Comparison of ENCODE assay signal across 18 cellular contexts in genomic region chr11:11427185-11427944, GRCh38.
DNase-seq lines count a peak whose midpoint lies in the region; ATAC-seq and TF ChIP-seq lines count a peak whose summit lies in the region.
"Had no signal": no experiment of that assay in that cellular context is flagged by ENCODE, and none has a peak within 500 bp of the region (broad histone marks: within the 10 kb centered on the region; RNA-seq: fewer than 3 reads in every experiment).

No MANE protein-coding gene starts in this region.

- no peak overlapping the region for H3K4ac ChIP-seq in neuronal stem cell (ENCODE audit: low read length)

- H2BK12ac ChIP-seq in neuronal stem cell (ENCODE audit: low read length) = peak overlapping the region; percentile 33

- H2BK5ac ChIP-seq in neuronal stem cell (ENCODE audit: low read length) = no peak overlapping the region

- H3K4me2 ChIP-seq in neuronal stem cell (ENCODE audit: insufficient read depth, low read length, poor library complexity, severe bottlenecking) = no peak overlapping the region

- peak; percentile 63 for DNase-seq in NCI-H345 treated with DMSO at 0.1 percent for 48 hours (lab: John Stamatoyannopoulos, UW; ENCODE audit: unreplicated experiment)
- no peak for DNase-seq in glutamatergic neuron
- no peak for DNase-seq in neuronal stem cell (ENCODE audit: low spot score)
- DNase-seq in tibial nerve (ENCODE audit: low spot score in 2 of 2) = no peak
- DNase-seq: AML-193; aorta; DND-41; midbrain; NCI-H1092 treated with DMSO at 0.1 percent for 48 hours; NK-92 treated with Interleukin-12 subunit alpha and Interleukin-12 subunit beta, amount 100 ng/mL, for 24 hours; stimulated activated CD4-positive, alpha-beta T cell treated with anti-CD3 and anti-CD28 coated beads, Interleukin-2, amount 100 ng/mL, for 24 hours had no signal

- no peak overlapping the region for H3K27ac ChIP-seq in neuronal stem cell (replicated peaks; ENCODE audit: low read length)
- H3K27ac ChIP-seq in tibial nerve = no peak overlapping the region
- H3K27ac ChIP-seq: SK-N-MC had no signal

- peaks cover 9% of the 10 kb centered on the region for H3K9me3 Mint-ChIP-seq in glutamatergic neuron (ENCODE audit: unreplicated experiment)
- H3K9me3 Mint-ChIP-seq: type B pancreatic cell had no signal

- peaks cover 53% of the 10 kb centered on the region for H3K4me1 Mint-ChIP-seq in glutamatergic neuron (ENCODE audit: low read depth, unreplicated experiment)

- TF ChIP-seq CTCF in glutamatergic neuron (IDR thresholded peaks at IDR 0.05; ENCODE audit: partially characterized antibody, unreplicated experiment) = no peak
- no peak for TF ChIP-seq CTCF in tibial nerve (IDR thresholded peaks at IDR 0.05)

- peaks cover 0 to 8% of the 10 kb centered on the region in 2 donors for H3K4me1 ChIP-seq in neuronal stem cell (ENCODE audit: control insufficient read depth in 2 of 2, insufficient read depth in 1 of 2, low read depth in 1 of 2, low read length in 2 of 2)
- peaks cover 0 to 18% (median 0%) of the 10 kb centered on the region in 4 donors for H3K4me1 ChIP-seq in tibial nerve

- no peak overlapping the region for H3K4me3 ChIP-seq in neuronal stem cell (ENCODE audit: low read length in 2 of 2)
- H3K4me3 ChIP-seq in tibial nerve = no peak overlapping the region
- H3K4me3 ChIP-seq: SK-N-MC had no signal

- WGBS in neuronal stem cell (ENCODE audit: extremely low coverage in 2 of 2, insufficient read length in 2 of 2, insufficient replicate concordance in 1 of 2), 2 donors = no CpG with 5 or more reads among the region's 13 CpGs
- WGBS in tibial nerve, 2 donors = 56 to 67% methylated on average over 13 of the region's 13 CpGs

- H2BK120ac ChIP-seq in neuronal stem cell (ENCODE audit: low read depth, low read length) = no peak overlapping the region

- no peak overlapping the region for H3K23ac ChIP-seq in neuronal stem cell (ENCODE audit: low read depth, low read length, poor library complexity)

- no peak for TF ChIP-seq EP300 in Ishikawa (IDR thresholded peaks at IDR 0.05; ENCODE audit: borderline replicate concordance)
- no peak for TF ChIP-seq EP300 in tibial nerve (IDR thresholded peaks at IDR 0.05)

- no peak overlapping the region for H2BK15ac ChIP-seq in neuronal stem cell (ENCODE audit: low read length)

- no peak overlapping the region for H3K4me3 Mint-ChIP-seq in glutamatergic neuron (ENCODE audit: unreplicated experiment)
- H3K4me3 Mint-ChIP-seq: type B pancreatic cell had no signal

- H3K18ac ChIP-seq in neuronal stem cell (ENCODE audit: low read length) = peak overlapping the region; percentile 24

- no peak overlapping the region for H4K8ac ChIP-seq in neuronal stem cell (ENCODE audit: low read depth, low read length)

- peaks cover 21% of the 10 kb centered on the region for H3K27me3 Mint-ChIP-seq in glutamatergic neuron (ENCODE audit: unreplicated experiment)

- H2AFZ ChIP-seq in neuronal stem cell (ENCODE audit: low read length) = no peak overlapping the region

- H3K27me3 ChIP-seq in neuronal stem cell (ENCODE audit: control insufficient read depth in 3 of 3, insufficient read depth in 3 of 3, low read depth in 1 of 3, low read length in 3 of 3) (peaks cover 0 to 3% (median 0%) of the 10 kb centered on the region in 3 experiments), tibial nerve (no peaks in the 10 kb centered on the region)

- H3K9me3 ChIP-seq in neuronal stem cell (replicated peaks in 1 of 2; ENCODE audit: control insufficient read depth in 2 of 2, insufficient read depth in 1 of 2, low read depth in 1 of 2, low read length in 2 of 2) (no peaks in the 10 kb centered on the region), tibial nerve (no peaks in the 10 kb centered on the region)

- peak overlapping the region; percentile 84 for H3K27ac Mint-ChIP-seq in glutamatergic neuron (ENCODE audit: unreplicated experiment)
- H3K27ac Mint-ChIP-seq: progenitor cell of endocrine pancreas, type B pancreatic cell had no signal

- peaks cover 5% of the 10 kb centered on the region for H3K36me3 Mint-ChIP-seq in glutamatergic neuron (ENCODE audit: unreplicated experiment)

- ATAC-seq in GM19023 (IDR thresholded peaks at IDR 0.05; ENCODE audit: unreplicated experiment) (no peak), HG02588 (IDR thresholded peaks at IDR 0.05; ENCODE audit: unreplicated experiment) (no peak), HG03378 (IDR thresholded peaks at IDR 0.05; ENCODE audit: unreplicated experiment) (no peak)

- H3K14ac ChIP-seq in neuronal stem cell (ENCODE audit: low read length) = no peak overlapping the region

- no peak for TF ChIP-seq RAD21 in Ishikawa (IDR thresholded peaks at IDR 0.05; ENCODE audit: low read depth)

- no peak for TF ChIP-seq POLR2A in tibial nerve (IDR thresholded peaks at IDR 0.05)

- H3K9ac ChIP-seq in neuronal stem cell (ENCODE audit: low read depth, low read length, poor library complexity) = no peak overlapping the region

- H2AK5ac ChIP-seq in neuronal stem cell (ENCODE audit: low read depth, low read length) = no peak overlapping the region

- H4K91ac ChIP-seq in neuronal stem cell (ENCODE audit: low read depth, low read length, poor library complexity) = no peak overlapping the region

- H3K36me3 ChIP-seq in neuronal stem cell (replicated peaks in 1 of 2; ENCODE audit: control insufficient read depth in 2 of 2, insufficient read depth in 2 of 2, low read length in 2 of 2) (peaks cover 0 to 2% of the 10 kb centered on the region in 2 donors), tibial nerve (peaks cover 0 to 7% (median 0%) of the 10 kb centered on the region in 3 donors)

- H3K79me1 ChIP-seq in neuronal stem cell (ENCODE audit: low read depth, low read length) = no peaks in the 10 kb centered on the region

TF ChIP-seq in Ishikawa, 13 proteins besides CTCF, POLR2A, EP300 and RAD21:
- TF ChIP-seq NFIC (IDR thresholded peaks at IDR 0.05) (peak; percentile 19; the same call in 1 of the 2 replicates), ZBTB7A (IDR thresholded peaks at IDR 0.05; ENCODE audit: low read depth) (no peak), REST (IDR thresholded peaks at IDR 0.05; ENCODE audit: low read depth) (no peak)
